In the genomic region with DNA sequence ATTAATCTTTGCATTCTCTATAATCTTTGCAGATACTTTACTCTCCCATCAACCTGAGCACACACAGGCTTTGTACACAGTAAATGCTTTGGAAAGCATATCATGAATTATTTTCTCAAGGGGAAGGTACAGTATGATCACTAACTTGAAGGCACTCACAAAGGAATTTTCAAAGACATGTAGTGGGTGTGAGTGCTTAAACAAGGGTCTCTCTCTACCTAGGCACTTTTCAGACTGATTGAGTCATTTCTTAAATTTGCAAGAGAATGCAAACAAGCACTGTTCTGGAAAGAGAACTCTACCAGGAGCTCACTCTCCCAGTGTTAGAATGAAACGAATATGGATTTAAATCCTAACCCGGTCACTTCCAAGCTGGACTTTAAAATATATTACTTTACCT, we compare ENCODE assay signal across 19 cellular contexts.
"Had no signal": no experiment of that assay in that cellular context is flagged by ENCODE, and none has a peak within 500 bp of the region (broad histone marks: within the 10 kb centered on the region; RNA-seq: fewer than 3 reads in every experiment).

No MANE protein-coding gene starts in this region.

- H3K27ac ChIP-seq: neural progenitor cell, parathyroid adenoma, stomach, thyroid gland had no signal

- H3K9me3 Mint-ChIP-seq: effector memory CD8-positive, alpha-beta T cell; nephron; neural progenitor cell; stimulated activated effector memory CD8-positive, alpha-beta T cell treated with anti-CD3 and anti-CD28 coated beads, Interleukin-12 subunit alpha, Interleukin-12 subunit beta, amount 100 ng/mL, for 72 hours; type B pancreatic cell had no signal

- H3K9ac ChIP-seq: neural progenitor cell, parathyroid adenoma had no signal

- H3K36me3 Mint-ChIP-seq: neural progenitor cell, type B pancreatic cell had no signal

- H3K27ac Mint-ChIP-seq: effector memory CD8-positive, alpha-beta T cell; neural progenitor cell; progenitor cell of endocrine pancreas; stimulated activated effector memory CD8-positive, alpha-beta T cell treated with anti-CD3 and anti-CD28 coated beads, Interleukin-12 subunit alpha, Interleukin-12 subunit beta, amount 100 ng/mL, for 72 hours; type B pancreatic cell had no signal

- H3K79me2 ChIP-seq: parathyroid adenoma had no signal

- H3K36me3 ChIP-seq: neural progenitor cell, stomach, thyroid gland had no signal

- H3K27me3 Mint-ChIP-seq: progenitor cell of endocrine pancreas, type B pancreatic cell had no signal

- H3K9me3 ChIP-seq: stomach, thyroid gland had no signal

- H3K4me1 ChIP-seq: neural progenitor cell, parathyroid adenoma, thyroid gland had no signal

- H2AFZ ChIP-seq: neural progenitor cell, parathyroid adenoma had no signal

- H3K4me2 ChIP-seq: neural progenitor cell had no signal

- ATAC-seq: effector memory CD8-positive, alpha-beta T cell; naive thymus-derived CD4-positive, alpha-beta T cell; sciatic nerve; stimulated activated effector memory CD8-positive, alpha-beta T cell treated with anti-CD3 and anti-CD28 coated beads, Interleukin-12 subunit alpha, Interleukin-12 subunit beta, amount 100 ng/mL, for 72 hours had no signal

- H3K4me3 Mint-ChIP-seq: effector memory CD8-positive, alpha-beta T cell; nephron; neural progenitor cell; stimulated activated effector memory CD8-positive, alpha-beta T cell treated with anti-CD3 and anti-CD28 coated beads, Interleukin-12 subunit alpha, Interleukin-12 subunit beta, amount 100 ng/mL, for 72 hours; type B pancreatic cell had no signal

- H3K4me3 ChIP-seq: neural progenitor cell, stomach, thyroid gland had no signal

- H3K27me3 ChIP-seq: neural progenitor cell, stomach, thyroid gland had no signal

- DNase-seq: cortex of kidney; effector memory CD8-positive, alpha-beta T cell; head of caudate nucleus; mammary epithelial cell; mesendoderm; midbrain; naive thymus-derived CD4-positive, alpha-beta T cell; stimulated activated CD4-positive, alpha-beta T cell treated with anti-CD3 and anti-CD28 coated beads, Interleukin-2, amount 100 ng/mL, for 24 hours; stimulated activated CD4-positive, alpha-beta T cell treated with anti-CD3 and anti-CD28 coated beads, Interleukin-4, amount 100 ng/mL, for 24 hours; stimulated activated naive CD4-positive, alpha-beta T cell treated with Interleukin-2 at 50 U/mL for 16 hours; stomach; thyroid gland had no signal
